ENCODE assay signal across 25 cellular contexts in the genomic region with DNA sequence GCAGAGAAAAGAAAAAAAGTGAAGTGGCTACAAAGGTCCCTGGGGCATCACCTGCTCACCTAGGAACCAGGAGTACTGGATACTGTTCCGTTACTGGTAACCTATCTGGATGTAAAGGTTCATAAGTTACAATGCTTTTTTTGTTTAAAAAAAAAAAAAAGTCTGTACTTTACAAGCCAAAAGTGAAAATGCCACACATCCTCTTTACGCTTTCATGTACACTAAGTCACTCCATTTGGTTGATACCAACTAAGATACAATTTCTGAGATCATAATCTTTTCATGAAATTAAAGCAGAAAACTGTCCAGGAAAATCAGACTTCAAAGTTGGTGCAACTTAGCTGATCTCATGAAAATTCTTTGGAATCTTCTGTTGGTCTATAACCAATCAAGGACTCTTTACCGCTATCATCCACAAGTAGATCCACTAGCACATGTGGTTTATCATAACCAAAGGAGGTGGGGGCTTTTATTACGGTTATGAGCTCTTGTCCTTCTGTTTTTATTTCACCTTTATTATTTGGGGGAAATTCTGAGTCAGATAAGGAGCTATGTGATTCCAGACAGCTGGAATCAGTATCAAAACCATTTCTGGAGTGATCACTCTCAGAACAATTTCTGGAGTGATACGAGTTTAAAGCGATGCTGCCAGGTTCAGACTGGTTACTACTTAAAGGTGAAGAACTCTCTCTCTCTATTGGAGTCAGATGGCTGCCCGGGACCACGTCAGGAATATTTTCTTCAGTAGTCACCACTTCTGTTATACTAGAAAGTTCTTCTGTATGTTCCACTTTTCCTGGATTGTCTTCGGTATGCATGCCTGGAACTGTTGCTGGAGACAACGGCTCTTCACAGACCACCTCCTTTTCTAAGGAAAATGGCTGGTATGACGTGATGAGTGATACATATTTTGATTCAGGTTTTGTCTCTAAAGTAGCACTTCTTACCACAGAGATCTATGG. TPM values are rescaled to one million over a fixed set of nuclear protein-coding genes. Genes with fewer than 3 reads are reported as not detected.
DNase-seq lines count a peak whose midpoint lies in the region; ATAC-seq and TF ChIP-seq lines count a peak whose summit lies in the region.
"Had no signal": no experiment of that assay in that cellular context is flagged by ENCODE, and none has a peak within 500 bp of the region (broad histone marks: within the 10 kb centered on the region; RNA-seq: fewer than 3 reads in every experiment).

No MANE protein-coding gene starts in this region.

- H3K4me3 Mint-ChIP-seq in activated CD4-positive, alpha-beta T cell treated with anti-CD3 and anti-CD28 coated beads, Interleukin-2, amount 10 ng/mL, durations not matched to agents 24 days and 14 days: no peak overlapping the region
- peak overlapping the region; percentile 35 for H3K4me3 Mint-ChIP-seq in endothelial cell (ENCODE audit: unreplicated experiment)
- H3K4me3 Mint-ChIP-seq: CD4-positive, CD25-positive, alpha-beta regulatory T cell had no signal

- ATAC-seq in GM21786 (IDR thresholded peaks at IDR 0.05; ENCODE audit: unreplicated experiment) (no peak), GM18867 (IDR thresholded peaks at IDR 0.05; ENCODE audit: unreplicated experiment) (no peak)

- peaks cover 8% of the 10 kb centered on the region for H3K4me1 Mint-ChIP-seq in activated CD4-positive, alpha-beta T cell treated with anti-CD3 and anti-CD28 coated beads, Interleukin-2, amount 10 ng/mL, durations not matched to agents 24 days and 14 days
- no peaks in the 10 kb centered on the region for H3K4me1 Mint-ChIP-seq in endothelial cell (ENCODE audit: unreplicated experiment)

- no peaks in the 10 kb centered on the region for H4K20me1 ChIP-seq in Karpas-422 (ENCODE audit: insufficient read depth, low read depth, low read length)

- H3K9me3 ChIP-seq in Karpas-422 (ENCODE audit: low read length) (no peaks in the 10 kb centered on the region), subcutaneous abdominal adipose tissue (ENCODE audit: control insufficient read depth in 5 of 5, low read length in 5 of 5) (no peaks in the 10 kb centered on the region)
- H3K9me3 ChIP-seq: BE2C had no signal

- H3K4me3 ChIP-seq in Karpas-422 (ENCODE audit: low read length) (no peak overlapping the region), subcutaneous abdominal adipose tissue (ENCODE audit: low read depth in 1 of 5, low read length in 5 of 5) (no peak overlapping the region)
- H3K4me3 ChIP-seq: SK-N-MC had no signal

- peaks cover 33% of the 10 kb centered on the region for H3K36me3 Mint-ChIP-seq in activated CD4-positive, alpha-beta T cell treated with anti-CD3 and anti-CD28 coated beads, Interleukin-2, amount 10 ng/mL, durations not matched to agents 24 days and 14 days (ENCODE audit: low read depth)
- H3K36me3 Mint-ChIP-seq in endothelial cell (ENCODE audit: low read depth, unreplicated experiment): peaks cover 33% of the 10 kb centered on the region

- no peaks in the 10 kb centered on the region for H3K27me3 Mint-ChIP-seq in activated CD4-positive, alpha-beta T cell treated with anti-CD3 and anti-CD28 coated beads, Interleukin-2, amount 10 ng/mL, durations not matched to agents 24 days and 14 days
- H3K27me3 Mint-ChIP-seq in endothelial cell (ENCODE audit: unreplicated experiment): no peaks in the 10 kb centered on the region
- H3K27me3 Mint-ChIP-seq: CD4-positive, CD25-positive, alpha-beta regulatory T cell had no signal

- H3K9ac ChIP-seq in Karpas-422 (ENCODE audit: low read length) (no peak overlapping the region), subcutaneous abdominal adipose tissue (ENCODE audit: low read length in 5 of 5) (no peak overlapping the region)
- H3K9ac ChIP-seq: KMS-11 had no signal

- H3K27me3 ChIP-seq in Karpas-422 (ENCODE audit: low read length): no peaks in the 10 kb centered on the region
- no peaks in the 10 kb centered on the region for H3K27me3 ChIP-seq in subcutaneous abdominal adipose tissue (ENCODE audit: control insufficient read depth in 5 of 5, insufficient read depth in 4 of 5, low read length in 5 of 5)
- H3K27me3 ChIP-seq: BE2C had no signal

- H3K27ac Mint-ChIP-seq in activated CD4-positive, alpha-beta T cell treated with anti-CD3 and anti-CD28 coated beads, Interleukin-2, amount 10 ng/mL, durations not matched to agents 24 days and 14 days: no peak overlapping the region
- no peak overlapping the region for H3K27ac Mint-ChIP-seq in endothelial cell (ENCODE audit: unreplicated experiment)
- H3K27ac Mint-ChIP-seq: CD4-positive, CD25-positive, alpha-beta regulatory T cell had no signal

- no peak overlapping the region for H3K4me2 ChIP-seq in Karpas-422 (ENCODE audit: low read depth, low read length, poor library complexity, severe bottlenecking)
- H3K4me2 ChIP-seq: KMS-11 had no signal

- intact Hi-C loops in activated CD4-positive, alpha-beta T cell treated with anti-CD3 and anti-CD28 coated beads, Interleukin-2, amount 10 ng/mL, durations not matched to agents 24 days and 14 days (cut with micrococcal nuclease): no loop called here

- no peak for TF ChIP-seq CTCF in endothelial cell (IDR thresholded peaks at IDR 0.05; ENCODE audit: unreplicated experiment)

- H2AFZ ChIP-seq in Karpas-422 (ENCODE audit: low read length): no peak overlapping the region

- H3K36me3 ChIP-seq in Karpas-422 (ENCODE audit: insufficient read depth, low read length): peaks cover 46% of the 10 kb centered on the region
- peaks cover 28 to 47% (median 44%) of the 10 kb centered on the region in 5 donors for H3K36me3 ChIP-seq in subcutaneous abdominal adipose tissue (ENCODE audit: control insufficient read depth in 5 of 5, insufficient read depth in 5 of 5, low read length in 5 of 5)

- H3K4me1 ChIP-seq in Karpas-422 (ENCODE audit: low read length) (no peaks in the 10 kb centered on the region), subcutaneous abdominal adipose tissue (ENCODE audit: control insufficient read depth in 5 of 5, insufficient read depth in 5 of 5, low read length in 5 of 5) (peaks cover 0 to 7% (median 0%) of the 10 kb centered on the region in 5 donors)
- H3K4me1 ChIP-seq: BE2C had no signal

- DNase-seq in activated CD4-positive, alpha-beta T cell treated with anti-CD3 and anti-CD28 coated beads, Interleukin-2, amount 10 ng/mL, durations not matched to agents 24 days and 14 days: peak; percentile 44
- DNase-seq in activated CD4-positive, alpha-beta T cell treated with anti-CD3 and anti-CD28 coated beads, Interleukin-2, amount 50 U/mL, for 1 hour: no peak
- DNase-seq in Karpas-422: peak; percentile 36
- DNase-seq in endothelial cell (ENCODE audit: low spot score): no peak
- no peak for DNase-seq in anterior cingulate cortex (lab: John Stamatoyannopoulos, UW)
- DNase-seq: 8988T; BE2C; CD4-positive, CD25-positive, alpha-beta regulatory T cell; COR-L47; NCI-H1092 treated with DMSO at 0.1 percent for 48 hours; NCI-H146; NCI-H2029 treated with DMSO at 0.1 percent for 48 hours; NCI-H2171; NCI-H446 treated with DMSO at 0.1 percent for 48 hours; NCI-H774; OCI-M1; SHP77 had no signal

- H3K79me2 ChIP-seq in Karpas-422 (ENCODE audit: low read length): no peaks in the 10 kb centered on the region

- peaks cover 3% of the 10 kb centered on the region for H3K9me3 Mint-ChIP-seq in activated CD4-positive, alpha-beta T cell treated with anti-CD3 and anti-CD28 coated beads, Interleukin-2, amount 10 ng/mL, durations not matched to agents 24 days and 14 days
- peaks cover 3% of the 10 kb centered on the region for H3K9me3 Mint-ChIP-seq in endothelial cell (ENCODE audit: unreplicated experiment)
- H3K9me3 Mint-ChIP-seq: CD4-positive, CD25-positive, alpha-beta regulatory T cell had no signal

- H3K9me2 ChIP-seq in Karpas-422 (replicated peaks; ENCODE audit: insufficient read depth, low read length): no peaks in the 10 kb centered on the region

- H3K27ac ChIP-seq in Karpas-422 (ENCODE audit: low read length) (no peak overlapping the region), subcutaneous abdominal adipose tissue (ENCODE audit: low read depth, low read length) (peak overlapping the region; percentile 6)
- H3K27ac ChIP-seq: KMS-11, SK-N-MC had no signal

RNA-seq across cellular contexts. Expression of a gene that starts 21.2 kb away (rescaled TPM):
- total RNA-seq in activated CD4-positive, alpha-beta T cell treated with anti-CD3 and anti-CD28 coated beads, Interleukin-2, amount 10 ng/mL, durations not matched to agents 24 days and 14 days: 13.9 and 14.4 TPM in 2 replicates
- 36.0 and 76.9 TPM in 2 replicates for total RNA-seq in Karpas-422 (2014; rRNA removed; shearing (Covaris generic); ENCODE audit: low replicate concordance)
- 58.3 TPM for total RNA-seq in endothelial cell (ENCODE audit: unreplicated experiment)

RNA-seq across cellular contexts. Expression of a gene that starts 24.5 kb away (rescaled TPM):
- total RNA-seq in activated CD4-positive, alpha-beta T cell treated with anti-CD3 and anti-CD28 coated beads, Interleukin-2, amount 10 ng/mL, durations not matched to agents 24 days and 14 days: not detected in 2 replicates
- total RNA-seq in Karpas-422 (2014; rRNA removed; shearing (Covaris generic); ENCODE audit: low replicate concordance): not detected in 2 replicates
- total RNA-seq in endothelial cell (ENCODE audit: unreplicated experiment): not detected
- total RNA-seq: CD4-positive, CD25-positive, alpha-beta regulatory T cell; H4; M059J; RPMI7951 had no signal

Comparison
In these comparisons a context has a peak if more than half of its experiments do, and no peak if none do; other contexts are left out.
1. DNase-seq: peak in activated CD4-positive, alpha-beta T cell treated with anti-CD3 and anti-CD28 coated beads, Interleukin-2, amount 10 ng/mL, durations not matched to agents 24 days and 14 days (single experiment) and Karpas-422 (single experiment); none in activated CD4-positive, alpha-beta T cell treated with anti-CD3 and anti-CD28 coated beads, Interleukin-2, amount 50 U/mL, for 1 hour (single experiment), endothelial cell (single experiment) and anterior cingulate cortex (0 of 58).